In the genomic region with DNA sequence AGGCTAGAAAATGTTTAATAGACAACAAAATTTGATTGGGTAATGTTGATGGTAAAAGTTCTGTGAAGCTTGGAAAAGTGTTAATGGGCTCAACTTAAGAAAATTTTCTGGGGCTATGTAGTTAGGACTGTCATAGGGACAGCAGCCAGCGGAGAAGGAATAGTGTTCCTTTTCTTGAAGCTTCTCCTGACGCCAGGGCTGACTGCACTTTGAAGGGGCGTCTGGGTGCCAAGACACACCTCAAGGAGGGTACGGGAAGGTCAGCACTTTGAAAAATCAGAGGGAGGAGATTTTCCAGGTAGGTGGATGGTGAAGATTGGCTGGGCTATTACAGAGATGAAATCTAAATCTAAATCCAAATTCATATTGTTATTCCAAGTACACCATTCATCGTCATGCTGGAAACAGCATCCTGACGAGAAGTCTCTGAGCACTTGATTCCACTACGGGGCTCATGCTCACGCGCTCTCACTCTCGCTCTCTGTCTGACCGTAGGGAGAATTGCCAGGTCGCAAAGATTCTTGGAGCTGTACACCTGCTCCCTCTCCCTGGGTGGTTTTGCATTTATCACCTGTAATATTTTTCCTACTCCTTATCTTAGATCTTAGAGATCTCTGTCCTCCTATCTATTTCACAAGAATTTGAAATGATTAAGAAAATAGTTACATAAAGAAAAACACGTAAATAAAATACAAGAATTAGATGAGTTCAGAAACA, we compare ENCODE assay signal across 2 cellular contexts.
TF ChIP-seq lines count a peak whose summit lies in the region.

No MANE protein-coding gene starts in this region.

TF ChIP-seq in IMR-90, 13 proteins besides CTCF, POLR2A, EP300 and RAD21:
- TF ChIP-seq CHD1 (IDR thresholded peaks at IDR 0.05; ENCODE audit: low read depth, low read length): no peak

TF ChIP-seq in K562, 482 proteins besides CTCF, POLR2A, EP300 and RAD21:
- no peak for TF ChIP-seq NR2C2 (CRISPR knock-in tag; IDR thresholded peaks at IDR 0.05)
- TF ChIP-seq NR2C2 (tag; IDR thresholded peaks at IDR 0.05): peak; percentile 19; the same call in 1 of the 2 replicates
- no peak for TF ChIP-seq BCL6 (CRISPR knock-in tag; IDR thresholded peaks at IDR 0.05)
- TF ChIP-seq NR4A1 (CRISPR knock-in tag; IDR thresholded peaks at IDR 0.05): no peak
- no peak for TF ChIP-seq NR4A1 (tag; IDR thresholded peaks at IDR 0.05)
